2 cellular contexts compared by ENCODE assay signal in the genomic region with DNA sequence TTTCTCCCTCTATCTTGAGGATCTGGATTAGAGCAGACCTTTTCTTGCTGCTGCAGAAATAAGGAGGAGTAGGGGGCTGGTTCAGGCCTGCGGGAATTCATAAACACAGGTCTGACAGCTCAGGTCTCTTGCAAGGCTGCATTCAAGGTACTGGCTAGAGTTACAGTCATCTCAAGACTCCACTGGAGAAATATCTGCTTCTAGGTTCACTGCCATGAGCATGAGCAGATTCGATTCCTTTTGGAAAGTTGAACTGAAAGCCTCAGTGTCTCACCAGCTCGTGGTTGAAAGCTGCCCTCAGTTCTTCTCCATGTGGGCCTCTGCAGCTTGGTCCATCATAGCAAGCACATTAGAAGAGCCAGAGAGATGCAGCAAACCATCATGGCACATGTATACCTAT.
TF ChIP-seq lines count a peak whose summit lies in the region.

No MANE protein-coding gene starts in this region.

TF ChIP-seq in H1, 55 proteins besides CTCF, POLR2A, EP300 and RAD21:
- TF ChIP-seq TAF1 (IDR thresholded peaks at IDR 0.05; ENCODE audit: low read depth, low read length) (no peak), HDAC6 (IDR thresholded peaks at IDR 0.05; ENCODE audit: low read depth, low read length) (no peak), BACH1 (IDR thresholded peaks at IDR 0.05; ENCODE audit: low read length) (no peak), NANOG (IDR thresholded peaks at IDR 0.05; ENCODE audit: insufficient read depth, low read depth, low read length, poor library complexity, severe bottlenecking) (no peak), CHD1 (IDR thresholded peaks at IDR 0.05; ENCODE audit: low read depth, low read length) (no peak), RNF2 (IDR thresholded peaks at IDR 0.05; ENCODE audit: borderline replicate concordance, low read depth, low read length, missing control alignments, poor library complexity, severe bottlenecking) (no peak), SP4 (IDR thresholded peaks at IDR 0.05; ENCODE audit: low read length) (no peak), FOSL1 (IDR thresholded peaks at IDR 0.05; ENCODE audit: insufficient read depth, low read depth, low read length) (no peak), KDM4A (IDR thresholded peaks at IDR 0.05; ENCODE audit: low read depth, low read length, severe bottlenecking) (no peak), RBBP5 (IDR thresholded peaks at IDR 0.05; ENCODE audit: borderline replicate concordance, low read depth, low read length) (no peak), KDM5A (IDR thresholded peaks at IDR 0.05; ENCODE audit: low read length) (no peak), BRCA1 (IDR thresholded peaks at IDR 0.05; ENCODE audit: low read depth, low read length) (no peak), GTF2F1 (IDR thresholded peaks at IDR 0.05; ENCODE audit: borderline replicate concordance, low read depth, low read length) (no peak), KDM1A (IDR thresholded peaks at IDR 0.05; ENCODE audit: borderline replicate concordance, low read length) (no peak), TBP (IDR thresholded peaks at IDR 0.05; ENCODE audit: low read depth, low read length) (no peak), ASH2L (IDR thresholded peaks at IDR 0.05; ENCODE audit: low read length) (no peak), GABPA (IDR thresholded peaks at IDR 0.05; ENCODE audit: borderline replicate concordance, insufficient read depth, low read length) (no peak), RFX5 (IDR thresholded peaks at IDR 0.05; ENCODE audit: borderline replicate concordance, low read depth, low read length) (no peak)
- TF ChIP-seq, protein P1, sequence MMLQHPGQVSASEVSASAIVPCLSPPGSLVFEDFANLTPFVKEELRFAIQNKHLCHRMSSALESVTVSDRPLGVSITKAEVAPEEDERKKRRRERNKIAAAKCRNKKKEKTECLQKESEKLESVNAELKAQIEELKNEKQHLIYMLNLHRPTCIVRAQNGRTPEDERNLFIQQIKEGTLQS (IDR thresholded peaks at IDR 0.05; ENCODE audit: insufficient read depth, low read depth, low read length), result no peak
- TF ChIP-seq, protein P2, sequence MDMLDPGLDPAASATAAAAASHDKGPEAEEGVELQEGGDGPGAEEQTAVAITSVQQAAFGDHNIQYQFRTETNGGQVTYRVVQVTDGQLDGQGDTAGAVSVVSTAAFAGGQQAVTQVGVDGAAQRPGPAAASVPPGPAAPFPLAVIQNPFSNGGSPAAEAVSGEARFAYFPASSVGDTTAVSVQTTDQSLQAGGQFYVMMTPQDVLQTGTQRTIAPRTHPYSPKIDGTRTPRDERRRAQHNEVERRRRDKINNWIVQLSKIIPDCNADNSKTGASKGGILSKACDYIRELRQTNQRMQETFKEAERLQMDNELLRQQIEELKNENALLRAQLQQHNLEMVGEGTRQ (IDR thresholded peaks at IDR 0.05; ENCODE audit: low read length), result no peak

TF ChIP-seq in HepG2, 621 proteins besides CTCF, POLR2A, EP300 and RAD21:
- TF ChIP-seq GLI4 (CRISPR knock-in tag; IDR thresholded peaks at IDR 0.05; ENCODE audit: borderline replicate concordance) (no peak), PRMT3 (CRISPR knock-in tag; IDR thresholded peaks at IDR 0.05; ENCODE audit: borderline replicate concordance, low read depth) (no peak), GATAD1 (CRISPR knock-in tag; IDR thresholded peaks at IDR 0.05) (no peak), HNF4G (IDR thresholded peaks at IDR 0.05; ENCODE audit: borderline replicate concordance, low read depth, low read length) (no peak), HNF4G (CRISPR knock-in tag; IDR thresholded peaks at IDR 0.05; ENCODE audit: borderline replicate concordance, low read depth) (no peak), GABPB1 (CRISPR knock-in tag; IDR thresholded peaks at IDR 0.05) (no peak), ZNF234 (CRISPR knock-in tag; conservative IDR thresholded peaks at IDR 0.05) (no peak), CAMTA2 (CRISPR knock-in tag; IDR thresholded peaks at IDR 0.05; ENCODE audit: borderline replicate concordance) (no peak), FLYWCH1 (CRISPR knock-in tag; IDR thresholded peaks at IDR 0.05) (no peak), ZNF414 (CRISPR knock-in tag; IDR thresholded peaks at IDR 0.05) (no peak), RFXAP (CRISPR knock-in tag; IDR thresholded peaks at IDR 0.05; ENCODE audit: borderline replicate concordance) (no peak), ZEB1 (IDR thresholded peaks at IDR 0.05; ENCODE audit: insufficient replicate concordance, low read depth) (no peak)
- TF ChIP-seq, protein P3, sequence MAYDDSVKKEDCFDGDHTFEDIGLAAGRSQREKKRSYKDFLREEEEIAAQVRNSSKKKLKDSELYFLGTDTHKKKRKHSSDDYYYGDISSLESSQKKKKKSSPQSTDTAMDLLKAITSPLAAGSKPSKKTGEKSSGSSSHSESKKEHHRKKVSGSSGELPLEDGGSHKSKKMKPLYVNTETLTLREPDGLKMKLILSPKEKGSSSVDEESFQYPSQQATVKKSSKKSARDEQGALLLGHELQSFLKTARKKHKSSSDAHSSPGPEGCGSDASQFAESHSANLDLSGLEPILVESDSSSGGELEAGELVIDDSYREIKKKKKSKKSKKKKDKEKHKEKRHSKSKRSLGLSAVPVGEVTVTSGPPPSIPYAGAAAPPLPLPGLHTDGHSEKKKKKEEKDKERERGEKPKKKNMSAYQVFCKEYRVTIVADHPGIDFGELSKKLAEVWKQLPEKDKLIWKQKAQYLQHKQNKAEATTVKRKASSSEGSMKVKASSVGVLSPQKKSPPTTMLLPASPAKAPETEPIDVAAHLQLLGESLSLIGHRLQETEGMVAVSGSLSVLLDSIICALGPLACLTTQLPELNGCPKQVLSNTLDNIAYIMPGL (CRISPR knock-in tag; IDR thresholded peaks at IDR 0.05; ENCODE audit: borderline replicate concordance in 1 of 2, low read depth in 1 of 2), result no peak
- TF ChIP-seq, protein P4, sequence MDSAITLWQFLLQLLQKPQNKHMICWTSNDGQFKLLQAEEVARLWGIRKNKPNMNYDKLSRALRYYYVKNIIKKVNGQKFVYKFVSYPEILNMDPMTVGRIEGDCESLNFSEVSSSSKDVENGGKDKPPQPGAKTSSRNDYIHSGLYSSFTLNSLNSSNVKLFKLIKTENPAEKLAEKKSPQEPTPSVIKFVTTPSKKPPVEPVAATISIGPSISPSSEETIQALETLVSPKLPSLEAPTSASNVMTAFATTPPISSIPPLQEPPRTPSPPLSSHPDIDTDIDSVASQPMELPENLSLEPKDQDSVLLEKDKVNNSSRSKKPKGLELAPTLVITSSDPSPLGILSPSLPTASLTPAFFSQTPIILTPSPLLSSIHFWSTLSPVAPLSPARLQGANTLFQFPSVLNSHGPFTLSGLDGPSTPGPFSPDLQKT (CRISPR knock-in tag; IDR thresholded peaks at IDR 0.05; ENCODE audit: borderline replicate concordance), result no peak
